ENCODE assay signal across 12 cellular contexts in genomic region chr5:175521313-175521833, GRCh38. TPM values are rescaled to one million over a fixed set of nuclear protein-coding genes. Genes with fewer than 3 reads are reported as not detected.
DNase-seq lines count a peak whose midpoint lies in the region; ATAC-seq, FAIRE-seq and TF ChIP-seq lines count a peak whose summit lies in the region.
"Had no signal": no experiment of that assay in that cellular context is flagged by ENCODE, and none has a peak within 500 bp of the region (broad histone marks: within the 10 kb centered on the region; RNA-seq: fewer than 3 reads in every experiment).

No MANE protein-coding gene starts in this region.

- intact Hi-C loops in naive thymus-derived CD4-positive, alpha-beta T cell (cut with micrococcal nuclease): loop anchor here (1.0 to 10.0 kb wide), 9 partner anchors 9 to 1123 kb away; partner anchors contain the start of genes SFXN1 (in 2 of the 2), FAF2 (in 1 of the 2), RNF44 (in 1 of the 2) and TSPAN17 (in 1 of the 2)
- intact Hi-C loops in sigmoid colon (cut with DNase I): no loop called here
- intact Hi-C loops in pancreas (cut with DNase I): no loop called here

- peak; percentile 85 for ATAC-seq in naive thymus-derived CD4-positive, alpha-beta T cell
- no peak for ATAC-seq in pancreas
- ATAC-seq: left lobe of liver had no signal

- peak overlapping the region; percentile 65 for H3K27ac ChIP-seq in naive thymus-derived CD4-positive, alpha-beta T cell (ENCODE audit: low read depth, low read length)
- peak overlapping the region; percentile 69 for H3K27ac ChIP-seq in thymus (ENCODE audit: low read depth)
- no peak overlapping the region for H3K27ac ChIP-seq in sigmoid colon
- no peak overlapping the region for H3K27ac ChIP-seq in pancreas
- peak overlapping the region in 1 of 4 donors; percentile 32 for H3K27ac ChIP-seq in Peyer's patch

- no peak for FAIRE-seq in pancreas (lab: Jason Lieb, UNC)
- FAIRE-seq: urothelium cell line had no signal

- H3K36me3 ChIP-seq in naive thymus-derived CD4-positive, alpha-beta T cell (ENCODE audit: control insufficient read depth in 2 of 3, insufficient read depth in 3 of 3, low read length in 3 of 3): peaks cover 0 to 19% (median 2%) of the 10 kb centered on the region in 3 experiments
- H3K36me3 ChIP-seq in thymus (ENCODE audit: control insufficient read depth, insufficient read depth) (peaks cover 46% of the 10 kb centered on the region), sigmoid colon (peaks cover 9 to 82% (median 28%) of the 10 kb centered on the region in 4 donors), pancreas (peaks cover 0 to 45% (median under 1%) of the 10 kb centered on the region in 3 donors), Peyer's patch (peaks cover 0 to 75% (median 0%) of the 10 kb centered on the region in 3 donors)

- H3K27me3 Mint-ChIP-seq in naive thymus-derived CD4-positive, alpha-beta T cell: no peaks in the 10 kb centered on the region

- H3K4me1 ChIP-seq in naive thymus-derived CD4-positive, alpha-beta T cell (ENCODE audit: control insufficient read depth in 2 of 2, insufficient read depth in 2 of 2, low read length in 2 of 2): peaks cover 44 to 65% of the 10 kb centered on the region in 2 donors
- H3K4me1 ChIP-seq in thymus (ENCODE audit: control insufficient read depth, insufficient read depth, low read length) (peaks cover 4% of the 10 kb centered on the region), sigmoid colon (no peaks in the 10 kb centered on the region), pancreas (no peaks in the 10 kb centered on the region), Peyer's patch (no peaks in the 10 kb centered on the region)

- CTCF ChIA-PET in naive thymus-derived CD4-positive, alpha-beta T cell (lab: Charles Lee): interaction anchor here (1.1 to 3.3 kb wide), 2 partner anchors 13 to 41 kb away, joined by 6 to 13 read pairs; no protein-coding TSS in a partner anchor

- TF ChIP-seq CTCF in sigmoid colon (IDR thresholded peaks at IDR 0.05) (no peak), pancreas (IDR thresholded peaks at IDR 0.05) (no peak), Peyer's patch (IDR thresholded peaks at IDR 0.05) (no peak)

- no peaks in the 10 kb centered on the region for H3K9me3 ChIP-seq in naive thymus-derived CD4-positive, alpha-beta T cell (ENCODE audit: control insufficient read depth in 2 of 3, low read length in 3 of 3)
- H3K9me3 ChIP-seq in thymus (ENCODE audit: control insufficient read depth) (no peaks in the 10 kb centered on the region), sigmoid colon (no peaks in the 10 kb centered on the region), pancreas (no peaks in the 10 kb centered on the region), Peyer's patch (peaks cover 0 to 3% (median 0%) of the 10 kb centered on the region in 4 donors)

- H3K4me1 Mint-ChIP-seq in naive thymus-derived CD4-positive, alpha-beta T cell: peaks cover 48 to 90% (median 86%) of the 10 kb centered on the region in 7 donors

- H3K27ac Mint-ChIP-seq in naive thymus-derived CD4-positive, alpha-beta T cell: peak overlapping the region; percentile 80 to 97 (median 91)

- H3K36me3 Mint-ChIP-seq in naive thymus-derived CD4-positive, alpha-beta T cell: peaks cover 7 to 66% (median 45%) of the 10 kb centered on the region in 5 donors

- 66% methylated on average over 4 of the region's 4 CpGs for WGBS in thymus
- 72 to 89% methylated on average over 4 of the region's 4 CpGs for WGBS in sigmoid colon, 2 donors
- WGBS in pancreas, 2 donors: 93 to 96% methylated on average over 4 of the region's 4 CpGs

- H3K4me3 ChIP-seq in naive thymus-derived CD4-positive, alpha-beta T cell (ENCODE audit: low read length): peak overlapping the region; percentile 44
- H3K4me3 ChIP-seq in thymus (ENCODE audit: low read length): no peak overlapping the region
- H3K4me3 ChIP-seq in sigmoid colon: no peak overlapping the region
- H3K4me3 ChIP-seq in pancreas: no peak overlapping the region
- H3K4me3 ChIP-seq in Peyer's patch: no peak overlapping the region

- peak overlapping the region; percentile 70 to 86 (median 78) for H3K4me3 Mint-ChIP-seq in naive thymus-derived CD4-positive, alpha-beta T cell

- POLR2A ChIA-PET in naive thymus-derived CD4-positive, alpha-beta T cell (lab: Charles Lee): interaction anchor here (0.6 to 3.2 kb wide), 7 partner anchors 21 to 57 kb away, joined by 3 to 11 read pairs (median 3); partner anchors contain the start of gene SFXN1

- peaks cover 0 to 13% (median 6%) of the 10 kb centered on the region in 11 donors for H3K9me3 Mint-ChIP-seq in naive thymus-derived CD4-positive, alpha-beta T cell

- DNase-seq in activated T-cell treated with anti-CD3 and anti-CD28 coated beads for 48 hours (ENCODE audit: low read depth): peak; percentile 37
- DNase-seq in activated T-cell treated with anti-CD3 and anti-CD28 coated beads for 4 hours: no peak
- peak; percentile 16 for DNase-seq in activated T-helper 9 cell treated with anti-CD3 and anti-CD28 coated beads, Interleukin-2, amount 50 U/mL, for 16 hours (ENCODE audit: low read depth)
- DNase-seq in naive thymus-derived CD4-positive, alpha-beta T cell: peak in 8 of 9 donors; percentile 47 to 72 (median 54)
- DNase-seq in sigmoid colon: no peak
- no peak for DNase-seq in pancreas
- no peak for DNase-seq in Peyer's patch
- DNase-seq: hypothalamus, NCI-H2081 had no signal

- TF ChIP-seq POLR2A in sigmoid colon (IDR thresholded peaks at IDR 0.05) (peak in 1 of 2 donors; percentile 9), Peyer's patch (IDR thresholded peaks at IDR 0.05) (no peak)

- H3K27me3 ChIP-seq in naive thymus-derived CD4-positive, alpha-beta T cell (ENCODE audit: control insufficient read depth in 2 of 2, insufficient read depth in 2 of 2, low read length in 2 of 2): no peaks in the 10 kb centered on the region
- H3K27me3 ChIP-seq in thymus (ENCODE audit: control insufficient read depth, insufficient read depth) (no peaks in the 10 kb centered on the region), sigmoid colon (no peaks in the 10 kb centered on the region), pancreas (no peaks in the 10 kb centered on the region), Peyer's patch (no peaks in the 10 kb centered on the region)

- TF ChIP-seq EP300 in sigmoid colon (IDR thresholded peaks at IDR 0.05): no peak

RNA-seq across cellular contexts. Expression of gene SFXN1, which starts 43.0 kb away (rescaled TPM):
- 100 to 1,000 TPM in 1 of 5 experiments, 10 to 100 TPM in 4; 58.7 to 177 (median 88.9) TPM for total RNA-seq in naive thymus-derived CD4-positive, alpha-beta T cell
- polyA plus RNA-seq in naive thymus-derived CD4-positive, alpha-beta T cell: 10 to 100 TPM; 40.2 to 64.0 TPM
- polyA plus RNA-seq in thymus (22.3 TPM), sigmoid colon (10 to 100 TPM; 21.0 to 68.0 (median 26.4) TPM), pancreas (1 to 10 TPM; 4.3 to 6.2 TPM)
- total RNA-seq in sigmoid colon (10 to 100 TPM; 18.1 to 24.0 (median 22.8) TPM), pancreas (10 to 100 TPM in 4 of 6 donors, 1 to 10 TPM in 2; 9.0 to 18.1 (median 12.1) TPM), Peyer's patch (10 to 100 TPM; 38.0 to 85.8 (median 63.5) TPM)

Comparison
In these comparisons a context has a peak if more than half of its experiments do, and no peak if none do; other contexts are left out.
1. DNase-seq: peak in activated T-cell treated with anti-CD3 and anti-CD28 coated beads for 48 hours (single experiment), activated T-helper 9 cell treated with anti-CD3 and anti-CD28 coated beads, Interleukin-2, amount 50 U/mL, for 16 hours (single experiment) and naive thymus-derived CD4-positive, alpha-beta T cell (8 of 9); none in activated T-cell treated with anti-CD3 and anti-CD28 coated beads for 4 hours (single experiment), sigmoid colon (single experiment), pancreas (0 of 6) and Peyer's patch (0 of 3).
2. H3K27ac ChIP-seq: peak in naive thymus-derived CD4-positive, alpha-beta T cell (single experiment) and thymus (single experiment); none in sigmoid colon (0 of 4) and pancreas (0 of 4).
3. intact Hi-C loops: an anchor here in naive thymus-derived CD4-positive, alpha-beta T cell (1.0 to 10.0 kb wide); none called in sigmoid colon and pancreas.